Comparison of ENCODE assay signal across 14 cellular contexts in the genomic region with DNA sequence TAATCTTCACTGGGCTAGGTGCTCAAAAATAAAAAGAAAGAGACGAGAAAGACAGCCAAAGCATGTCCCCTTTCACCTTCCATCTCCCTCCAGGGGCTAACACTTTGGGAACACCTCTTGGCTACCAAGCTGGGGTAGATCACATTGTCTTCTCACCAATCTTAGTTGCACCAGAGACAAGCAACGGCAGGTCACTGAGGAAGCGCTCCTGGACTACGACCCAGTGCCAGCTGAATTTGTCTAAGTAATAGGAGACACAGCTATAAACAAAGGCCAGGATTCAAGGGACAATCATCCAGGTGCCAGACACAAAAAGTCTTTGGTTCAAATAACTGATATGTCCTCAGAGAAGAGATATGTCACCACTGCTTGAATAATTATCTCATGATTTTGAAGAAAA.
DNase-seq lines count a peak whose midpoint lies in the region; ATAC-seq and TF ChIP-seq lines count a peak whose summit lies in the region.
"Had no signal": no experiment of that assay in that cellular context is flagged by ENCODE, and none has a peak within 500 bp of the region (broad histone marks: within the 10 kb centered on the region; RNA-seq: fewer than 3 reads in every experiment).

No MANE protein-coding gene starts in this region.

- no peak for TF ChIP-seq EP300 in transverse colon (IDR thresholded peaks at IDR 0.05; ENCODE audit: low read depth)

- no peaks in the 10 kb centered on the region for H3K27me3 ChIP-seq in ascending aorta
- H3K27me3 ChIP-seq in transverse colon = no peaks in the 10 kb centered on the region

- H3K4me3 Mint-ChIP-seq in activated naive CD8-positive, alpha-beta T cell = no peak overlapping the region
- no peak overlapping the region for H3K4me3 Mint-ChIP-seq in activated naive CD8-positive, alpha-beta T cell treated with anti-CD3 and anti-CD28 coated beads, Interleukin-2, amount 50 U/mL, for 24 hours
- H3K4me3 Mint-ChIP-seq in memory B cell = no peak overlapping the region
- H3K4me3 Mint-ChIP-seq in activated T-helper 1 cell treated with anti-CD3 and anti-CD28 coated beads, Interleukin-12 subunit alpha, Interleukin-12 subunit beta, Interleukin-2, Interleukin-4 antibody, amounts not matched to agents 30 ng/mL and 10 ng/mL and 1 ng/mL, durations not matched to agents 14 hours and 24 hours and 36 hours = no peak overlapping the region

- intact Hi-C loops in ascending aorta (cut with DNase I) (no loop called here), transverse colon (cut with DNase I; ENCODE audit: low total_unique reads) (no loop called here)
- intact Hi-C loops in activated T-helper 1 cell treated with anti-CD3 and anti-CD28 coated beads, Interleukin-12 subunit alpha, Interleukin-12 subunit beta, Interleukin-2, Interleukin-4 antibody, amounts not matched to agents 30 ng/mL and 10 ng/mL and 1 ng/mL, durations not matched to agents 14 hours and 24 hours and 36 hours (cut with micrococcal nuclease) = no loop called here

- DNase-seq in activated naive CD8-positive, alpha-beta T cell treated with anti-CD3 and anti-CD28 coated beads, Interleukin-2, amount 50 U/mL, for 24 hours = no peak
- no peak for DNase-seq in ascending aorta (ENCODE audit: low spot score in 2 of 2)
- no peak for DNase-seq in memory B cell (ENCODE audit: low spot score in 2 of 2)
- no peak for DNase-seq in transverse colon
- no peak for DNase-seq in NCI-H82 (lab: John Stamatoyannopoulos, UW)
- no peak for DNase-seq in activated T-helper 1 cell treated with anti-CD3 and anti-CD28 coated beads, Interleukin-12 subunit alpha, Interleukin-12 subunit beta, Interleukin-2, Interleukin-4 antibody, amounts not matched to agents 30 ng/mL and 10 ng/mL and 1 ng/mL, durations not matched to agents 14 hours and 24 hours and 36 hours (ENCODE audit: low spot score)
- DNase-seq in nucleus accumbens (lab: John Stamatoyannopoulos, UW) = no peak
- DNase-seq: activated CD4-positive, alpha-beta T cell treated with anti-CD3 and anti-CD28 coated beads for 4 hours; activated effector memory CD4-positive, alpha-beta T cell treated with Interleukin-2 at 50 U/mL for 16 hours; cerebellar nuclear complex; mucosa of descending colon; NCI-H2081 treated with DMSO at 0.1 percent for 48 hours had no signal

- H3K4me1 ChIP-seq in ascending aorta (peaks cover 10 to 58% of the 10 kb centered on the region in 2 donors), transverse colon (peaks cover 33 to 87% (median 72%) of the 10 kb centered on the region in 4 donors)

- no peak for ATAC-seq in activated naive CD8-positive, alpha-beta T cell treated with anti-CD3 and anti-CD28 coated beads, Interleukin-2, amount 50 U/mL, for 24 hours
- ATAC-seq in memory B cell (ENCODE audit: low read depth) = no peak
- ATAC-seq: mucosa of descending colon had no signal

- H3K36me3 ChIP-seq in ascending aorta (peaks cover 14 to 28% of the 10 kb centered on the region in 2 donors), transverse colon (no peaks in the 10 kb centered on the region)

- H3K4me3 ChIP-seq in ascending aorta = peak overlapping the region in 1 of 2 donors; percentile 97
- peak overlapping the region in 1 of 4 donors; percentile 1 for H3K4me3 ChIP-seq in transverse colon
- H3K4me3 ChIP-seq: mucosa of descending colon had no signal

- no peaks in the 10 kb centered on the region for H3K9me3 Mint-ChIP-seq in activated naive CD8-positive, alpha-beta T cell (ENCODE audit: low read depth)
- no peaks in the 10 kb centered on the region for H3K9me3 Mint-ChIP-seq in activated naive CD8-positive, alpha-beta T cell treated with anti-CD3 and anti-CD28 coated beads, Interleukin-2, amount 50 U/mL, for 24 hours
- no peaks in the 10 kb centered on the region for H3K9me3 Mint-ChIP-seq in memory B cell
- H3K9me3 Mint-ChIP-seq in activated T-helper 1 cell treated with anti-CD3 and anti-CD28 coated beads, Interleukin-12 subunit alpha, Interleukin-12 subunit beta, Interleukin-2, Interleukin-4 antibody, amounts not matched to agents 30 ng/mL and 10 ng/mL and 1 ng/mL, durations not matched to agents 14 hours and 24 hours and 36 hours = no peaks in the 10 kb centered on the region

- H3K36me3 Mint-ChIP-seq in activated naive CD8-positive, alpha-beta T cell = peaks cover 12% of the 10 kb centered on the region
- peaks cover 27% of the 10 kb centered on the region for H3K36me3 Mint-ChIP-seq in activated naive CD8-positive, alpha-beta T cell treated with anti-CD3 and anti-CD28 coated beads, Interleukin-2, amount 50 U/mL, for 24 hours (ENCODE audit: low read depth)
- H3K36me3 Mint-ChIP-seq in memory B cell = peaks cover 25% of the 10 kb centered on the region
- peaks cover 27% of the 10 kb centered on the region for H3K36me3 Mint-ChIP-seq in activated T-helper 1 cell treated with anti-CD3 and anti-CD28 coated beads, Interleukin-12 subunit alpha, Interleukin-12 subunit beta, Interleukin-2, Interleukin-4 antibody, amounts not matched to agents 30 ng/mL and 10 ng/mL and 1 ng/mL, durations not matched to agents 14 hours and 24 hours and 36 hours (ENCODE audit: low read depth)

- H3K27ac Mint-ChIP-seq in activated naive CD8-positive, alpha-beta T cell = peak overlapping the region; percentile 77
- H3K27ac Mint-ChIP-seq in activated naive CD8-positive, alpha-beta T cell treated with anti-CD3 and anti-CD28 coated beads, Interleukin-2, amount 50 U/mL, for 24 hours = no peak overlapping the region
- peak overlapping the region; percentile 0 for H3K27ac Mint-ChIP-seq in memory B cell
- H3K27ac Mint-ChIP-seq in activated T-helper 1 cell treated with anti-CD3 and anti-CD28 coated beads, Interleukin-12 subunit alpha, Interleukin-12 subunit beta, Interleukin-2, Interleukin-4 antibody, amounts not matched to agents 30 ng/mL and 10 ng/mL and 1 ng/mL, durations not matched to agents 14 hours and 24 hours and 36 hours = no peak overlapping the region

- WGBS in transverse colon (ENCODE audit: low coverage in 1 of 2), 2 donors = 78 to 80% methylated on average over 1 to 4 of the region's 4 CpGs

- in situ Hi-C loops in transverse colon (cut with MboI; ENCODE audit: low pct_ligation_motif_present in 1 of 4, low pct_unique_long_range_greater_than_20kb in 1 of 4, low sequenced_read_pairs in 3 of 4) = no loop called here

- H3K9me3 ChIP-seq in ascending aorta = no peaks in the 10 kb centered on the region
- H3K9me3 ChIP-seq in transverse colon = no peaks in the 10 kb centered on the region
- H3K9me3 ChIP-seq: mucosa of descending colon, thoracic aorta had no signal

- H3K4me1 Mint-ChIP-seq in activated naive CD8-positive, alpha-beta T cell (ENCODE audit: low read depth) = peaks cover 27% of the 10 kb centered on the region
- H3K4me1 Mint-ChIP-seq in activated naive CD8-positive, alpha-beta T cell treated with anti-CD3 and anti-CD28 coated beads, Interleukin-2, amount 50 U/mL, for 24 hours = peaks cover 26% of the 10 kb centered on the region
- peaks cover 24% of the 10 kb centered on the region for H3K4me1 Mint-ChIP-seq in memory B cell
- peaks cover 11% of the 10 kb centered on the region for H3K4me1 Mint-ChIP-seq in activated T-helper 1 cell treated with anti-CD3 and anti-CD28 coated beads, Interleukin-12 subunit alpha, Interleukin-12 subunit beta, Interleukin-2, Interleukin-4 antibody, amounts not matched to agents 30 ng/mL and 10 ng/mL and 1 ng/mL, durations not matched to agents 14 hours and 24 hours and 36 hours (ENCODE audit: low read depth)

- no peak for TF ChIP-seq POLR2A in transverse colon (IDR thresholded peaks at IDR 0.05)

- TF ChIP-seq CTCF in ascending aorta (IDR thresholded peaks at IDR 0.05) (no peak), transverse colon (IDR thresholded peaks at IDR 0.05) (no peak)

- H3K27ac ChIP-seq in ascending aorta (peak overlapping the region; percentile 96 to 99), transverse colon (peak overlapping the region; percentile 98 to 100 (median 99))

- no peaks in the 10 kb centered on the region for H3K27me3 Mint-ChIP-seq in activated naive CD8-positive, alpha-beta T cell
- H3K27me3 Mint-ChIP-seq in activated naive CD8-positive, alpha-beta T cell treated with anti-CD3 and anti-CD28 coated beads, Interleukin-2, amount 50 U/mL, for 24 hours = no peaks in the 10 kb centered on the region
- no peaks in the 10 kb centered on the region for H3K27me3 Mint-ChIP-seq in memory B cell
- no peaks in the 10 kb centered on the region for H3K27me3 Mint-ChIP-seq in activated T-helper 1 cell treated with anti-CD3 and anti-CD28 coated beads, Interleukin-12 subunit alpha, Interleukin-12 subunit beta, Interleukin-2, Interleukin-4 antibody, amounts not matched to agents 30 ng/mL and 10 ng/mL and 1 ng/mL, durations not matched to agents 14 hours and 24 hours and 36 hours (ENCODE audit: insufficient read depth)

Comparison
In these comparisons a context has a peak if more than half of its experiments do, and no peak if none do; other contexts are left out.
1. H3K27ac Mint-ChIP-seq: peak in activated naive CD8-positive, alpha-beta T cell (single experiment) and memory B cell (single experiment); none in activated naive CD8-positive, alpha-beta T cell treated with anti-CD3 and anti-CD28 coated beads, Interleukin-2, amount 50 U/mL, for 24 hours (single experiment) and activated T-helper 1 cell treated with anti-CD3 and anti-CD28 coated beads, Interleukin-12 subunit alpha, Interleukin-12 subunit beta, Interleukin-2, Interleukin-4 antibody, amounts not matched to agents 30 ng/mL and 10 ng/mL and 1 ng/mL, durations not matched to agents 14 hours and 24 hours and 36 hours (single experiment).